Comparison of ENCODE assay signal across 20 cellular contexts in the genomic region with DNA sequence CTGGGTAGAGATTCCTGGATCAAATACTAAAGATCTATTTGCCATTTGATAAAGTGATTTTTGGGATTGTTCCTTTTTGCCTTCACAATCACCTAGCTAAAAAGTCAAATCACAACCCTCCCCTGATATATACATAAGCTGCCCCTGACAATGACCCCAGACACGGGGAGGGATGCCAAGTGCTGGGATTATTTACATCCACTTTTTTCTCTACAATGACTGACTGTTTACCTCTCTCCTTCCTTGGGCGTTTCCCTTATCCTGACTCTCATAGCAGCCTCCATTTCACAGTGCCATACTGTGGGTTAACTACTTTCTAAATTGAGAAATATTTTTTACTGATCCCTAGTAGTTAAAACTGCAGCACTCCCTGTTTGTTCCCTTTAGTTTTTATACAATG.
DNase-seq lines count a peak whose midpoint lies in the region; ATAC-seq and TF ChIP-seq lines count a peak whose summit lies in the region.
"Had no signal": no experiment of that assay in that cellular context is flagged by ENCODE, and none has a peak within 500 bp of the region (broad histone marks: within the 10 kb centered on the region; RNA-seq: fewer than 3 reads in every experiment).

No MANE protein-coding gene starts in this region.

- ATAC-seq in natural killer cell treated with Interleukin-12 subunit alpha and Interleukin-12 subunit beta and Interleukin-15 and Interleukin-18, amount 100 ng/mL, for 72 hours = no peak
- ATAC-seq in natural killer cell (no peak), GM18498 (IDR thresholded peaks at IDR 0.05; ENCODE audit: unreplicated experiment) (no peak)
- ATAC-seq: GM23338, lower lobe of right lung had no signal

- H3K27me3 Mint-ChIP-seq in natural killer cell treated with Interleukin-12 subunit alpha and Interleukin-12 subunit beta and Interleukin-15 and Interleukin-18, amount 100 ng/mL, for 72 hours = peaks cover 0 to 2% of the 10 kb centered on the region in 2 donors
- peaks cover 0 to 11% of the 10 kb centered on the region in 2 donors for H3K27me3 Mint-ChIP-seq in natural killer cell (ENCODE audit: low read depth in 2 of 2)
- no peaks in the 10 kb centered on the region for H3K27me3 Mint-ChIP-seq in activated T-helper 2 cell treated with anti-CD3 and anti-CD28 coated beads, Interferon-gamma antibody, Interleukin-2, Interleukin-4, amounts not matched to agents 10 μg/mL and 5 μg/mL and 100 μg/mL, durations not matched to agents 14 hours and 24 hours and 36 hours (ENCODE audit: low read depth)

- DNase-seq in natural killer cell treated with Interleukin-12 subunit alpha and Interleukin-12 subunit beta and Interleukin-15 and Interleukin-18, amount 100 ng/mL, for 72 hours (ENCODE audit: low spot score) = no peak
- no peak for DNase-seq in natural killer cell
- peak; percentile 70 for DNase-seq in NCI-H748 (lab: John Stamatoyannopoulos, UW; ENCODE audit: unreplicated experiment)
- no peak for DNase-seq in activated T-helper 2 cell treated with anti-CD3 and anti-CD28 coated beads, Interferon-gamma antibody, Interleukin-2, Interleukin-4, amounts not matched to agents 10 μg/mL and 5 μg/mL and 100 μg/mL, durations not matched to agents 14 hours and 24 hours and 36 hours (ENCODE audit: low spot score)
- no peak for DNase-seq in coronary artery (ENCODE audit: low spot score)
- no peak for DNase-seq in T-helper 9 cell
- DNase-seq: activated gamma-delta T cell; amniotic stem cell; cortex of kidney; islet precursor cell; lower lobe of right lung; NCI-H187 treated with DMSO at 0.1 percent for 48 hours; NCI-H345; NK-92 treated with Interleukin-12 subunit alpha and Interleukin-12 subunit beta, amount 100 ng/mL, for 24 hours; stimulated activated CD4-positive, alpha-beta T cell treated with anti-CD3 and anti-CD28 coated beads, Interleukin-1b, Interleukin-23, amount 100 ng/mL, for 48 hours had no signal

- peaks cover 13 to 24% of the 10 kb centered on the region in 2 donors for H3K4me1 Mint-ChIP-seq in natural killer cell treated with Interleukin-12 subunit alpha and Interleukin-12 subunit beta and Interleukin-15 and Interleukin-18, amount 100 ng/mL, for 72 hours (ENCODE audit: low read depth in 2 of 2)
- H3K4me1 Mint-ChIP-seq in natural killer cell = peaks cover 17 to 22% of the 10 kb centered on the region in 2 donors
- peaks cover 35% of the 10 kb centered on the region for H3K4me1 Mint-ChIP-seq in activated T-helper 2 cell treated with anti-CD3 and anti-CD28 coated beads, Interferon-gamma antibody, Interleukin-2, Interleukin-4, amounts not matched to agents 10 μg/mL and 5 μg/mL and 100 μg/mL, durations not matched to agents 14 hours and 24 hours and 36 hours (ENCODE audit: low read depth)

- H3K4me3 Mint-ChIP-seq in natural killer cell treated with Interleukin-12 subunit alpha and Interleukin-12 subunit beta and Interleukin-15 and Interleukin-18, amount 100 ng/mL, for 72 hours = peak overlapping the region; percentile 23
- no peak overlapping the region for H3K4me3 Mint-ChIP-seq in natural killer cell
- peak overlapping the region; percentile 35 for H3K4me3 Mint-ChIP-seq in activated T-helper 2 cell treated with anti-CD3 and anti-CD28 coated beads, Interferon-gamma antibody, Interleukin-2, Interleukin-4, amounts not matched to agents 10 μg/mL and 5 μg/mL and 100 μg/mL, durations not matched to agents 14 hours and 24 hours and 36 hours (ENCODE audit: low read depth)
- H3K4me3 Mint-ChIP-seq: GM23338; stimulated activated effector memory CD8-positive, alpha-beta T cell treated with anti-CD3 and anti-CD28 coated beads, Interleukin-12 subunit alpha, Interleukin-12 subunit beta, amount 100 ng/mL, for 72 hours had no signal

- peak overlapping the region in 1 of 2 donors; percentile 8 for H3K27ac Mint-ChIP-seq in natural killer cell treated with Interleukin-12 subunit alpha and Interleukin-12 subunit beta and Interleukin-15 and Interleukin-18, amount 100 ng/mL, for 72 hours
- H3K27ac Mint-ChIP-seq in natural killer cell = no peak overlapping the region
- peak overlapping the region; percentile 63 for H3K27ac Mint-ChIP-seq in activated T-helper 2 cell treated with anti-CD3 and anti-CD28 coated beads, Interferon-gamma antibody, Interleukin-2, Interleukin-4, amounts not matched to agents 10 μg/mL and 5 μg/mL and 100 μg/mL, durations not matched to agents 14 hours and 24 hours and 36 hours
- H3K27ac Mint-ChIP-seq: GM23338; stimulated activated effector memory CD8-positive, alpha-beta T cell treated with anti-CD3 and anti-CD28 coated beads, Interleukin-12 subunit alpha, Interleukin-12 subunit beta, amount 100 ng/mL, for 72 hours had no signal

- H3K9me3 Mint-ChIP-seq in natural killer cell treated with Interleukin-12 subunit alpha and Interleukin-12 subunit beta and Interleukin-15 and Interleukin-18, amount 100 ng/mL, for 72 hours = no peaks in the 10 kb centered on the region
- no peaks in the 10 kb centered on the region for H3K9me3 Mint-ChIP-seq in natural killer cell
- H3K9me3 Mint-ChIP-seq in activated T-helper 2 cell treated with anti-CD3 and anti-CD28 coated beads, Interferon-gamma antibody, Interleukin-2, Interleukin-4, amounts not matched to agents 10 μg/mL and 5 μg/mL and 100 μg/mL, durations not matched to agents 14 hours and 24 hours and 36 hours = peaks cover 3% of the 10 kb centered on the region
- H3K9me3 Mint-ChIP-seq: GM23338; stimulated activated effector memory CD8-positive, alpha-beta T cell treated with anti-CD3 and anti-CD28 coated beads, Interleukin-12 subunit alpha, Interleukin-12 subunit beta, amount 100 ng/mL, for 72 hours had no signal

- H3K4me3 ChIP-seq in coronary artery = no peak overlapping the region
- H3K4me3 ChIP-seq: breast epithelium, GM23338, lower lobe of right lung, prostate gland had no signal

- no peak overlapping the region for H3K27ac ChIP-seq in coronary artery
- H3K27ac ChIP-seq: breast epithelium, lower lobe of right lung, prostate gland had no signal

- intact Hi-C loops in natural killer cell (cut with micrococcal nuclease) = no loop called here
- intact Hi-C loops in activated T-helper 2 cell treated with anti-CD3 and anti-CD28 coated beads, Interferon-gamma antibody, Interleukin-2, Interleukin-4, amounts not matched to agents 10 μg/mL and 5 μg/mL and 100 μg/mL, durations not matched to agents 14 hours and 24 hours and 36 hours (cut with micrococcal nuclease) = loop anchor here (1.0 to 5.0 kb wide), 4 partner anchors 26 to 111 kb away; no protein-coding TSS in a partner anchor

- H3K36me3 Mint-ChIP-seq in natural killer cell treated with Interleukin-12 subunit alpha and Interleukin-12 subunit beta and Interleukin-15 and Interleukin-18, amount 100 ng/mL, for 72 hours = no peaks in the 10 kb centered on the region
- no peaks in the 10 kb centered on the region for H3K36me3 Mint-ChIP-seq in natural killer cell
- H3K36me3 Mint-ChIP-seq in activated T-helper 2 cell treated with anti-CD3 and anti-CD28 coated beads, Interferon-gamma antibody, Interleukin-2, Interleukin-4, amounts not matched to agents 10 μg/mL and 5 μg/mL and 100 μg/mL, durations not matched to agents 14 hours and 24 hours and 36 hours (ENCODE audit: low read depth) = peaks cover 4% of the 10 kb centered on the region
- H3K36me3 Mint-ChIP-seq: stimulated activated effector memory CD8-positive, alpha-beta T cell treated with anti-CD3 and anti-CD28 coated beads, Interleukin-12 subunit alpha, Interleukin-12 subunit beta, amount 100 ng/mL, for 72 hours had no signal

- TF ChIP-seq CTCF in natural killer cell (IDR thresholded peaks at IDR 0.05) = no peak
- no peak for TF ChIP-seq CTCF in coronary artery (IDR thresholded peaks at IDR 0.05)
